9 cellular contexts compared by ENCODE assay signal in the genomic region with DNA sequence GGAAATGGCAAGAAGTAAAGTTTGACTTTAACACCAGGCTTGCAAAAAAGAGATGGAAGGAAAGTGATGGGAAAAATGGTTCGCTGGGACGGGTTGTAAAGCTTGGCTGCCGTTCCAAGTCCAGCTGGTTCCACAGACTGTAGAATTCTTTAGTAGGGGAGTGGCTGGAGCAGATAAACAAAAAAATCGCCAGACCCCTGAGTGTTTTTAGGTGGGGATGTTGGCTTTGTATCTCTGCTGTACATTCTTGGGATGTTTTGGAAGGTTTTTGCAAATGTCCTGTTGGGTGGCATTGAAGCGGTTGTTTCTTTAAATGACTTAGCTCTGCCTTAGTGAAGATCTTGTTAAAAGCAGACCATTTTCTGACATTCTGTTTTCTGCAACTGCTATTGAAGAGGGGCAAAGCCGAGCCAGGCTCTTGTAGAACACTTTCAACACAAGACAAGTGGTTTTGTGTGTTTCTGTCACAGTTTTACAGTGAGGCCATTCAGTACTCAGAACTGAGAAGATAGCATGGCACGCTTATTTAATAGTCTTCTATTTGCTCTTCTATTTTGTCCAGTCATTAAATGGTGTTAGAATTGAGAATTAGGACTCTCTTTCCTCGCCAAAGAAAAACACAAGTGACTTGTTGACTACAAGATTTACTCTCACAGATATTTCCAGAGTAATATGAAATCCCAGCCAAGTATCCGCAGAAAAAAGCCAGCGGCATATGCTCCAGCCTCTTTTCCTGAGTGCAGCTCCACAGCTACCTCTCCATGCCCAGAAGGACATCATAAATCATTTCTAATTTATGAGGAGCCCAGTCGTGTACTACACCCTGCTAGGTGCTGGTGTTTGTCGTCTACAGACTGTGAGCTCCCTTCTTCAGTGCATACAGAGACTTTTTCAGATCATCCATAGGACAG.
A peak's percentile ranks its signal among the peaks of the same experiment; 100 is the strongest.
DNase-seq lines count a peak whose midpoint lies in the region; FAIRE-seq and TF ChIP-seq lines count a peak whose summit lies in the region.
"Had no signal": no experiment of that assay in that cellular context is flagged by ENCODE, and none has a peak within 500 bp of the region (broad histone marks: within the 10 kb centered on the region; RNA-seq: fewer than 3 reads in every experiment).

No MANE protein-coding gene starts in this region.

- WGBS in small intestine, 3 donors: 31 to 50% (median 37%) methylated on average over 12 of the region's 12 CpGs

- intact Hi-C loops in ascending aorta (cut with DNase I): loop anchor here (2.0 to 5.0 kb wide), 3 partner anchors 46 to 99 kb away; partner anchors contain the start of gene LTV1

- peaks cover 10% of the 10 kb centered on the region for H3K4me1 Mint-ChIP-seq in activated T-cell treated with anti-CD3 and anti-CD28 coated beads, Interleukin-2, amount 50 U/mL, for 24 hours (ENCODE audit: low read depth)

- no peaks in the 10 kb centered on the region for H3K27me3 Mint-ChIP-seq in activated T-cell treated with anti-CD3 and anti-CD28 coated beads, Interleukin-2, amount 50 U/mL, for 24 hours

- H3K27ac ChIP-seq in HEK293 (ENCODE audit: extremely low read depth, low read depth, low read length): no peak overlapping the region; the same call in 1 of the 2 replicates
- peak overlapping the region; percentile 80 to 86 for H3K27ac ChIP-seq in ascending aorta
- peak overlapping the region; percentile 4 for H3K27ac ChIP-seq in iPS-18a (ENCODE audit: low read length)
- no peak overlapping the region for H3K27ac ChIP-seq in small intestine (ENCODE audit: low read depth in 1 of 2, low read length in 1 of 2)

- H3K4me1 ChIP-seq in HEK293 (ENCODE audit: control insufficient read depth, insufficient read depth, low read length) (peaks cover 18% of the 10 kb centered on the region), ascending aorta (peaks cover 9 to 40% of the 10 kb centered on the region in 2 donors), iPS-18a (ENCODE audit: control insufficient read depth, low read depth, low read length) (peaks cover 58% of the 10 kb centered on the region), small intestine (ENCODE audit: control insufficient read depth in 2 of 2, insufficient read depth in 1 of 2, low read depth in 1 of 2, low read length in 1 of 2) (peaks cover 11 to 16% of the 10 kb centered on the region in 2 donors)

- CTCF ChIA-PET in HEK293 (lab: Yijun Ruan, JAX): interaction anchor here (0.6 to 1.2 kb wide), 5 partner anchors 8 to 197 kb away, joined by 3 to 5 read pairs (median 4); no protein-coding TSS in a partner anchor

- H3K4me3 ChIP-seq in HEK293 (ENCODE audit: low read depth, low read length): no peak overlapping the region
- H3K4me3 ChIP-seq in ascending aorta: peak overlapping the region; percentile 14 to 25
- no peak overlapping the region for H3K4me3 ChIP-seq in iPS-18a (ENCODE audit: low read length)
- H3K4me3 ChIP-seq in small intestine (ENCODE audit: low read depth in 1 of 2, low read length in 2 of 2): no peak overlapping the region

- H3K27ac Mint-ChIP-seq in activated T-cell treated with anti-CD3 and anti-CD28 coated beads, Interleukin-2, amount 50 U/mL, for 24 hours: no peak overlapping the region

- FAIRE-seq in small intestine (lab: Jason Lieb, UNC): no peak
- no peak for FAIRE-seq in RCC 7860 (lab: Jason Lieb, UNC)
- FAIRE-seq: G401.6 had no signal

- H3K9me3 ChIP-seq in HEK293 (ENCODE audit: control insufficient read depth, insufficient read depth, low read depth, low read length) (no peaks in the 10 kb centered on the region), ascending aorta (no peaks in the 10 kb centered on the region), iPS-18a (ENCODE audit: control insufficient read depth, low read depth, low read length) (no peaks in the 10 kb centered on the region), small intestine (ENCODE audit: control insufficient read depth, low read depth) (no peaks in the 10 kb centered on the region)

- no peak for TF ChIP-seq CTCF in HEK293 (tag by site-specific recombination; IDR thresholded peaks at IDR 0.05)
- no peak for TF ChIP-seq CTCF in ascending aorta (IDR thresholded peaks at IDR 0.05)

- no peak for DNase-seq in ascending aorta (ENCODE audit: low spot score in 2 of 2)
- peak; percentile 46 for DNase-seq in small intestine
- no peak for DNase-seq in CD1c-positive myeloid dendritic cell (ENCODE audit: extremely low spot score)
- DNase-seq in RCC 7860 (ENCODE audit: low spot score): no peak
- no peak for DNase-seq in activated T-cell treated with anti-CD3 and anti-CD28 coated beads, Interleukin-2, amount 50 U/mL, for 24 hours
- DNase-seq in NCI-H748 (lab: John Stamatoyannopoulos, UW; ENCODE audit: unreplicated experiment): no peak

- H3K36me3 ChIP-seq in HEK293 (ENCODE audit: control insufficient read depth in 2 of 2, insufficient read depth in 1 of 2, low read length in 2 of 2): no peaks in the 10 kb centered on the region
- no peaks in the 10 kb centered on the region for H3K36me3 ChIP-seq in ascending aorta
- H3K36me3 ChIP-seq in iPS-18a (ENCODE audit: control insufficient read depth, low read depth, low read length): no peaks in the 10 kb centered on the region
- H3K36me3 ChIP-seq in small intestine (ENCODE audit: control insufficient read depth in 2 of 2, insufficient read depth in 2 of 2, low read length in 2 of 2): no peaks in the 10 kb centered on the region

- H3K36me3 Mint-ChIP-seq in activated T-cell treated with anti-CD3 and anti-CD28 coated beads, Interleukin-2, amount 50 U/mL, for 24 hours (ENCODE audit: low read depth): peaks cover 3% of the 10 kb centered on the region

- H3K9ac ChIP-seq in iPS-18a (ENCODE audit: low read length): no peak overlapping the region

- POLR2A ChIA-PET in HEK293 (lab: Yijun Ruan, JAX): no interaction called here

- H3K27me3 ChIP-seq in ascending aorta (no peaks in the 10 kb centered on the region), iPS-18a (ENCODE audit: control insufficient read depth, insufficient read depth, low read length) (no peaks in the 10 kb centered on the region), small intestine (ENCODE audit: control insufficient read depth in 2 of 2, insufficient read depth in 2 of 2, low read length in 2 of 2) (no peaks in the 10 kb centered on the region)

- H3K9me3 Mint-ChIP-seq in activated T-cell treated with anti-CD3 and anti-CD28 coated beads, Interleukin-2, amount 50 U/mL, for 24 hours: no peaks in the 10 kb centered on the region

- H3K4me3 Mint-ChIP-seq in activated T-cell treated with anti-CD3 and anti-CD28 coated beads, Interleukin-2, amount 50 U/mL, for 24 hours: no peak overlapping the region

TF ChIP-seq in HEK293, 187 proteins besides CTCF, POLR2A, EP300 and RAD21 (continues in another document):
- TF ChIP-seq PRDM4 (tag by site-specific recombination; IDR thresholded peaks at IDR 0.05) (peak; percentile 15; the same call in 1 of the 2 replicates), PRDM6 (tag by site-specific recombination; IDR thresholded peaks at IDR 0.05) (peak; percentile 90), FEZF1 (tag by site-specific recombination; IDR thresholded peaks at IDR 0.05) (peak; percentile 89), SCRT2 (tag by site-specific recombination; IDR thresholded peaks at IDR 0.05) (peak; percentile 54)

Comparison
In these comparisons a context has a peak if more than half of its experiments do, and no peak if none do; other contexts are left out.
1. H3K27ac ChIP-seq: peak in ascending aorta (2 of 2) and iPS-18a (single experiment); none in HEK293 (single experiment) and small intestine (0 of 2).
2. H3K4me3 ChIP-seq: peak in ascending aorta (2 of 2); none in HEK293 (single experiment), iPS-18a (single experiment) and small intestine (0 of 2).